35 cellular contexts compared by ENCODE assay signal in the genomic region with DNA sequence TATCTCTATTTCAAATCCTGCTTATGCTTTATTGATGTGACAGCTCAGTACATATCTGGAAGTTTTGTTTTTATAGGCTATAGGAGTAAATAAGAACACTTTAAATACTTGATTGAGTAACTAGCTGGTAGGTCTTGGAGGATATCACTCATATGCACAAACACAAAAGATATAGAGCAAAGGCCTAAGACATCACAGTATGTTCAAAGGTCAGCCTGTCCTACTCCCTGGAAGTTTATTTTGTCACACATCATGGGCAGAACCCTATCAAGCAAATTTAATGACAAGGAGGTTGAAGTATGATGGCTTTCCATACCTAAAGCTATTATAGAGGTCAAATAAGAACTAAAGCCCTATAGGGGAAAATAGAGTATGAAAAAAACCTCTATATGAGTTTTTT.
"Had no signal": no experiment of that assay in that cellular context is flagged by ENCODE, and none has a peak within 500 bp of the region (broad histone marks: within the 10 kb centered on the region; RNA-seq: fewer than 3 reads in every experiment).

No MANE protein-coding gene starts in this region.

- H3K36me3 ChIP-seq: MG63 had no signal

- H3K27ac ChIP-seq: KMS-11 had no signal

- H3K9me3 ChIP-seq: MG63 had no signal

- H3K27me3 ChIP-seq: MG63 had no signal

- DNase-seq: Karpas-422, Kasumi-1, MG63, MM.1S, MV-4-11, NCI-H1048, NCI-H1092, NCI-H1092 treated with DMSO at 0.1 percent for 48 hours, NCI-H1105, NCI-H1105 treated with DMSO at 0.1 percent for 48 hours, NCI-H1417, NCI-H1417 treated with DMSO at 0.1 percent for 48 hours, NCI-H1436, NCI-H1436 treated with DMSO at 0.1 percent for 48 hours, NCI-H146, NCI-H1694, NCI-H1694 treated with DMSO at 0.1 percent for 48 hours, NCI-H187, NCI-H187 treated with DMSO at 0.1 percent for 48 hours, NCI-H1930, NCI-H2029, NCI-H2029 treated with DMSO at 0.1 percent for 48 hours, NCI-H2081, NCI-H2081 treated with DMSO at 0.1 percent for 48 hours, NCI-H2107, NCI-H2171, NCI-H2171 treated with DMSO at 0.1 percent for 48 hours, NCI-H2227 treated with DMSO at 0.1 percent for 48 hours, NCI-H226, NCI-H345, NCI-H446, NCI-H446 treated with DMSO at 0.1 percent for 48 hours, NCI-H510A, NCI-H510A treated with DMSO at 0.1 percent for 48 hours had no signal

- H3K4me3 ChIP-seq: MG63 had no signal
